ENCODE assay signal across 8 cellular contexts in genomic region chr5:43069401-43069720, GRCh38. TPM values are rescaled to one million over a fixed set of nuclear protein-coding genes. Genes with fewer than 3 reads are reported as not detected.
A peak's percentile ranks its signal among the peaks of the same experiment; 100 is the strongest.
DNase-seq lines count a peak whose midpoint lies in the region; ATAC-seq and TF ChIP-seq lines count a peak whose summit lies in the region.
"Not testable (repeated sequence)": the region's sequence is repeated elsewhere in the genome, so short reads cannot be mapped to it uniquely, and the experiment has no call there.

No MANE protein-coding gene starts in this region.

- in situ Hi-C loops in GM23248 (cut with MboI), result not testable (repeated sequence)

- not testable (repeated sequence) for H2AFZ ChIP-seq in GM23248, PC-9

- not testable (repeated sequence) for H3K9me2 ChIP-seq in GM23248 (ENCODE audit: insufficient read depth); PC-9 (ENCODE audit: insufficient read depth)

- not testable (repeated sequence) for BruUV-seq in PC-9 (replicated peaks; lab: Mats Ljungman, UMichigan)

- CTCF ChIA-PET in AG04450 (lab: Charles Lee), result interaction anchor here (0.7 to 2.4 kb wide), 5 partner anchors 36 to 161 kb away, joined by 3 to 10 read pairs (median 4); no protein-coding TSS in a partner anchor
- CTCF ChIA-PET in PC-9 (lab: Charles Lee), result interaction anchor here (0.6 to 1.0 kb wide), 2 partner anchors 30 to 161 kb away, joined by 3 to 6 read pairs; no protein-coding TSS in a partner anchor

- H3K79me2 ChIP-seq in GM23248 (ENCODE audit: insufficient read depth) (peaks cover 89% of the 10 kb centered on the region), PC-9 (ENCODE audit: low read depth) (peaks cover 26% of the 10 kb centered on the region)

- not testable (repeated sequence) for H3K9me3 ChIP-seq in AG04450 (ENCODE audit: control insufficient read depth, insufficient read depth, low read length); GM23248 (ENCODE audit: low read depth); PC-9 (ENCODE audit: insufficient read depth, low read depth); left ventricle myocardium inferior (replicated peaks)

- not testable (repeated sequence) for H3K36me3 ChIP-seq in GM23248 (ENCODE audit: low read depth); PC-9 (ENCODE audit: low read depth)
- H3K36me3 ChIP-seq in left ventricle myocardium inferior, result peaks cover 34% of the 10 kb centered on the region

- peak overlapping the region; percentile 97 to 99 for H3K4me3 Mint-ChIP-seq in activated T-cell treated with anti-CD3 and anti-CD28 coated beads, Interleukin-2, amount 50 U/mL, for 72 hours
- H3K4me3 Mint-ChIP-seq in chondrocyte (ENCODE audit: unreplicated experiment) (peak overlapping the region; percentile 90), natural killer cell (peak overlapping the region; percentile 40)
- peak overlapping the region; percentile 93 for H3K4me3 Mint-ChIP-seq in stimulated activated effector memory CD8-positive, alpha-beta T cell treated with anti-CD3 and anti-CD28 coated beads, Interleukin-12 subunit alpha, Interleukin-12 subunit beta, amount 100 ng/mL, for 72 hours

- not testable (repeated sequence) for H4K20me1 ChIP-seq in GM23248 (ENCODE audit: insufficient read depth); PC-9 (ENCODE audit: insufficient read depth)

- H3K27ac Mint-ChIP-seq in activated T-cell treated with anti-CD3 and anti-CD28 coated beads, Interleukin-2, amount 50 U/mL, for 72 hours; chondrocyte (ENCODE audit: unreplicated experiment); natural killer cell; stimulated activated effector memory CD8-positive, alpha-beta T cell treated with anti-CD3 and anti-CD28 coated beads, Interleukin-12 subunit alpha, Interleukin-12 subunit beta, amount 100 ng/mL, for 72 hours: not testable (repeated sequence)

- H3K27me3 Mint-ChIP-seq in activated T-cell treated with anti-CD3 and anti-CD28 coated beads, Interleukin-2, amount 50 U/mL, for 72 hours (ENCODE audit: low read depth); chondrocyte (ENCODE audit: low read depth); natural killer cell (ENCODE audit: low read depth in 2 of 2): not testable (repeated sequence)

- peaks cover 26 to 31% of the 10 kb centered on the region in 2 donors for H3K36me3 Mint-ChIP-seq in activated T-cell treated with anti-CD3 and anti-CD28 coated beads, Interleukin-2, amount 50 U/mL, for 72 hours (ENCODE audit: insufficient read depth in 2 of 2)
- peaks cover 22% of the 10 kb centered on the region for H3K36me3 Mint-ChIP-seq in chondrocyte (ENCODE audit: low read depth)
- not testable (repeated sequence) for H3K36me3 Mint-ChIP-seq in natural killer cell
- peaks cover 68% of the 10 kb centered on the region for H3K36me3 Mint-ChIP-seq in stimulated activated effector memory CD8-positive, alpha-beta T cell treated with anti-CD3 and anti-CD28 coated beads, Interleukin-12 subunit alpha, Interleukin-12 subunit beta, amount 100 ng/mL, for 72 hours

- TF ChIP-seq CTCF in AG04450 (IDR thresholded peaks at IDR 0.05; ENCODE audit: low read depth, low read length); PC-9 (conservative IDR thresholded peaks at IDR 0.05); chondrocyte (IDR thresholded peaks at IDR 0.05); left ventricle myocardium inferior (IDR thresholded peaks at IDR 0.05; ENCODE audit: borderline replicate concordance); natural killer cell (IDR thresholded peaks at IDR 0.05): not testable (repeated sequence)

- 95 to 100% methylated on average over 3 of the region's 3 CpGs for WGBS in GM23248 (ENCODE audit: low coverage in 1 of 2, low lambda C conversion rate in 2 of 2, missing lambda C conversion rate in 2 of 2), 2 experiments

- intact Hi-C loops in PC-9 (cut with micrococcal nuclease; ENCODE audit: unreplicated experiment), result loop anchor here (5.0 kb wide), 1 partner anchor 413 kb away; the partner anchor contains the start of gene TMEM267
- intact Hi-C loops in left ventricle myocardium inferior (cut with micrococcal nuclease); natural killer cell (cut with micrococcal nuclease): not testable (repeated sequence)

- H3F3A ChIP-seq in GM23248 (ENCODE audit: insufficient read depth), result peaks cover 14% of the 10 kb centered on the region
- peaks cover 28% of the 10 kb centered on the region; the same call in 1 of the 2 replicates for H3F3A ChIP-seq in PC-9 (ENCODE audit: insufficient read depth, low read depth)

- H3K4me2 ChIP-seq in GM23248 (ENCODE audit: unreplicated experiment) (peak overlapping the region; percentile 94), PC-9 (peak overlapping the region; percentile 78)

- peaks cover 46% of the 10 kb centered on the region for H3K4me1 Mint-ChIP-seq in activated T-cell treated with anti-CD3 and anti-CD28 coated beads, Interleukin-2, amount 50 U/mL, for 72 hours (ENCODE audit: low read depth)
- H3K4me1 Mint-ChIP-seq in chondrocyte (ENCODE audit: low read depth), result peaks cover 53% of the 10 kb centered on the region
- H3K4me1 Mint-ChIP-seq in natural killer cell, result peaks cover 51 to 66% of the 10 kb centered on the region in 2 donors
- H3K4me1 Mint-ChIP-seq in stimulated activated effector memory CD8-positive, alpha-beta T cell treated with anti-CD3 and anti-CD28 coated beads, Interleukin-12 subunit alpha, Interleukin-12 subunit beta, amount 100 ng/mL, for 72 hours, result peaks cover 46% of the 10 kb centered on the region

- H3K4me3 ChIP-seq in AG04450 (ENCODE audit: low read depth, low read length), result peak overlapping the region; percentile 92
- peak overlapping the region; percentile 96 for H3K4me3 ChIP-seq in GM23248
- not testable (repeated sequence) for H3K4me3 ChIP-seq in PC-9
- peak overlapping the region; percentile 87 for H3K4me3 ChIP-seq in left ventricle myocardium inferior

- H3K4me1 ChIP-seq in GM23248 (ENCODE audit: insufficient read depth), result peaks cover 18% of the 10 kb centered on the region
- peaks cover 20% of the 10 kb centered on the region for H3K4me1 ChIP-seq in PC-9 (replicated peaks; ENCODE audit: insufficient read depth)
- H3K4me1 ChIP-seq in left ventricle myocardium inferior, result peaks cover 45% of the 10 kb centered on the region

- H3K9me3 Mint-ChIP-seq in activated T-cell treated with anti-CD3 and anti-CD28 coated beads, Interleukin-2, amount 50 U/mL, for 72 hours; chondrocyte (ENCODE audit: low read depth); natural killer cell; stimulated activated effector memory CD8-positive, alpha-beta T cell treated with anti-CD3 and anti-CD28 coated beads, Interleukin-12 subunit alpha, Interleukin-12 subunit beta, amount 100 ng/mL, for 72 hours: not testable (repeated sequence)

- H3K27ac ChIP-seq in AG04450 (ENCODE audit: low read depth, low read length); GM23248; PC-9; left ventricle myocardium inferior (replicated peaks): not testable (repeated sequence)

- POLR2A ChIA-PET in AG04450 (lab: Yijun Ruan, JAX), result interaction anchor here (0.6 kb wide), 1 partner anchor 446 kb away, joined by 3 read pairs; no protein-coding TSS in a partner anchor
- POLR2A ChIA-PET in PC-9 (lab: Charles Lee; ENCODE audit: unreplicated experiment), result not testable (repeated sequence)

- not testable (repeated sequence) for DNase-seq in AG04450 (ENCODE audit: low read depth, low spot score); GM23248; PC-9; activated T-cell treated with anti-CD3 and anti-CD28 coated beads, Interleukin-2, amount 50 U/mL, for 72 hours; chondrocyte (ENCODE audit: low spot score); left ventricle myocardium inferior; natural killer cell; stimulated activated effector memory CD8-positive, alpha-beta T cell treated with anti-CD3 and anti-CD28 coated beads, Interleukin-12 subunit alpha, Interleukin-12 subunit beta, amount 100 ng/mL, for 72 hours (ENCODE audit: low spot score in 2 of 2)

- ATAC-seq in activated T-cell treated with anti-CD3 and anti-CD28 coated beads, Interleukin-2, amount 50 U/mL, for 72 hours (replicated peaks in 1 of 2); natural killer cell; stimulated activated effector memory CD8-positive, alpha-beta T cell treated with anti-CD3 and anti-CD28 coated beads, Interleukin-12 subunit alpha, Interleukin-12 subunit beta, amount 100 ng/mL, for 72 hours: not testable (repeated sequence)

- peak overlapping the region; percentile 99; the same call in 1 of the 2 replicates for H3K9ac ChIP-seq in GM23248

- H3K27me3 ChIP-seq in AG04450 (ENCODE audit: control insufficient read depth, insufficient read depth, low read length); GM23248 (replicated peaks; ENCODE audit: insufficient read depth); PC-9 (ENCODE audit: insufficient read depth, low read depth); left ventricle myocardium inferior (ENCODE audit: low read depth): not testable (repeated sequence)

RNA-seq across cellular contexts. Expression of gene ANXA2R, which starts 29.2 kb away (rescaled TPM):
- 3.7 and 4.9 TPM in 2 replicates for polyA plus RNA-seq in AG04450 (2011; rRNA removed)
- polyA minus RNA-seq in AG04450 (2011; rRNA and poly(A)+ RNA removed), result 4.3 and 4.6 TPM in 2 replicates
- total RNA-seq in GM23248 (2014; rRNA removed; shearing (Covaris generic)), result 0.13 and 1.2 TPM in 2 replicates
- 0.35 and 0.56 TPM in 2 replicates for polyA plus RNA-seq in GM23248 (2016; fragmentation: Nextera tagmentation; extraction: Ambion mirVana)
- total RNA-seq in PC-9 (2021), result 3.6 and 6.3 TPM in 2 replicates
- 10 to 100 TPM in 1 of 2 donors, 1 to 10 TPM in 1; 9.9 to 10.0 TPM for total RNA-seq in activated T-cell treated with anti-CD3 and anti-CD28 coated beads, Interleukin-2, amount 50 U/mL, for 72 hours
- total RNA-seq in chondrocyte, result 1.2 to 3.5 TPM (median 1.7 TPM) in 3 replicates
- total RNA-seq in left ventricle myocardium inferior, result 0.82 TPM
- 10 to 100 TPM; 34.3 to 55.2 (median 38.0) TPM for total RNA-seq in natural killer cell

RNA-seq across cellular contexts. Expression of gene ZNF131, which starts 51.4 kb away (rescaled TPM):
- polyA plus RNA-seq in AG04450 (2011; rRNA removed) (30.4 and 42.5 TPM in 2 replicates), GM23248 (2016; fragmentation: Nextera tagmentation; extraction: Ambion mirVana) (25.3 and 25.9 TPM in 2 replicates)
- 32.5 and 37.4 TPM in 2 replicates for polyA minus RNA-seq in AG04450 (2011; rRNA and poly(A)+ RNA removed)
- total RNA-seq in GM23248 (2014; rRNA removed; shearing (Covaris generic)), result 26.2 and 34.0 TPM in 2 replicates
- total RNA-seq in PC-9 (2021) (79.5 and 82.4 TPM in 2 replicates), chondrocyte (29.2 to 37.3 TPM (median 29.4 TPM) in 3 replicates), left ventricle myocardium inferior (15.0 TPM), natural killer cell (10 to 100 TPM; 69.0 to 84.0 (median 83.5) TPM)
- total RNA-seq in activated T-cell treated with anti-CD3 and anti-CD28 coated beads, Interleukin-2, amount 50 U/mL, for 72 hours, result 10 to 100 TPM; 42.9 to 52.2 TPM

Comparison
In these comparisons a context has a peak if more than half of its experiments do, and no peak if none do; other contexts are left out.
1. H3K4me3 Mint-ChIP-seq: peak in every context shown above with its lines; median percentile 98 in activated T-cell treated with anti-CD3 and anti-CD28 coated beads, Interleukin-2, amount 50 U/mL, for 72 hours; 93 in stimulated activated effector memory CD8-positive, alpha-beta T cell treated with anti-CD3 and anti-CD28 coated beads, Interleukin-12 subunit alpha, Interleukin-12 subunit beta, amount 100 ng/mL, for 72 hours; 90 in chondrocyte; 40 in natural killer cell.